In genomic region chr6:51702851-51703250, GRCh38 we compare ENCODE assay signal across 9 cellular contexts.
"Had no signal": no experiment of that assay in that cellular context is flagged by ENCODE, and none has a peak within 500 bp of the region (broad histone marks: within the 10 kb centered on the region; RNA-seq: fewer than 3 reads in every experiment).

No MANE protein-coding gene starts in this region.

- H3K36me3 ChIP-seq: HAP-1 had no signal

- H3K9me3 ChIP-seq: HAP-1 had no signal

- DNase-seq: GM23248, GOT3, H7, KBM-7 had no signal

- H3K27ac ChIP-seq: GM23248, HL-60, KMS-11 had no signal

- H3K4me1 ChIP-seq: HAP-1 had no signal

- ATAC-seq: HCT116, HepG2 had no signal

- H3K4me3 ChIP-seq: GM23248, HAP-1 had no signal
